12 cellular contexts compared by ENCODE assay signal in the genomic region with DNA sequence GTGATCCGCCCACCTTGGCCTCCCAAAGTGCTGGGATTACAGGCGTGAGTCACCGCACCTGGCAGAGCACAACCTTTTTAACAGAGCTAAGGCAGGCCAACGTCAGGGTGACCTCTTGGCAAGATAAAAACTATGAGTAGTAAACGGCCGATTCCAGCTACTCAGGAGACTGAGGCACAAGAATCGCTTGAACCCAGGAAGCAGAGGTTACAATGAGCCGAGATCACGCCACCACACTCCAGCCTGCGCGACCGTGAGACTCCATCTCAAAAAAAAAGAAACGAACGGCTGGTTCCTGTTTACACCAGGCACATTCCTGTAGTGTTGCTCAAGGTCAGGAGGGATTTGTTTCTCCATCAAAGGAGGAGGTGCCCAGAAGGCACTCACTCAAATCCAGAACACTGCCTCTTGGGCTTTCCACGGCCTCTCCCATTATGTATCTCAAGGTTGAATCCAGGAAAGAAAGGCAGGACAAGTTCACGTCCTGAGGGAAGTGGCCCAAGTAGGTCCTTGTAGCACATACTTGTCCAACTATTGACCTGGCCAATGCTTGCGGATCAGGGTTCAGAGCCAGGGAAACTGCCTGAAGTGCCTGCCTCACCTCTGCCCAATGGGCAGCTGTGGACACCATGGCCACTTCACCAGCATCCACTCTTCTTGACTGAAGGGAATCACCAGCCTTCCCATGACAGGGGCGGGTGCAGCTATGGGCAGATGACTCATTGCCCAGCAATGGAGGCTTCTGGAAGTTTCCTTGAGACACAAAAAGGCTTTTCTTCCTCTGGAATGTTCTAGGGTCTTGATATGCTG. TPM values are rescaled to one million over a fixed set of nuclear protein-coding genes. Genes with fewer than 3 reads are reported as not detected.
DNase-seq lines count a peak whose midpoint lies in the region; ATAC-seq and TF ChIP-seq lines count a peak whose summit lies in the region.
"Had no signal": no experiment of that assay in that cellular context is flagged by ENCODE, and none has a peak within 500 bp of the region (broad histone marks: within the 10 kb centered on the region; RNA-seq: fewer than 3 reads in every experiment).

No MANE protein-coding gene starts in this region.

- in situ Hi-C loops in brain microvascular endothelial cell (cut with HindIII; ENCODE audit: low pct_ligation_motif_present, low sequenced_read_pairs) = no loop called here

- H3K27me3 ChIP-seq in brain microvascular endothelial cell (replicated peaks) = no peaks in the 10 kb centered on the region

- H3K4me3 ChIP-seq in brain microvascular endothelial cell (ENCODE audit: low read depth, low read length) (no peak overlapping the region), skin epidermis (no peak overlapping the region)
- H3K4me3 ChIP-seq: SK-N-MC had no signal

- intact Hi-C loops in left ventricle myocardium superior (cut with micrococcal nuclease) = no loop called here

- no peak for TF ChIP-seq CTCF in brain microvascular endothelial cell (IDR thresholded peaks at IDR 0.05; ENCODE audit: low read depth, low read length, missing control alignments)

- H3K27ac ChIP-seq in brain microvascular endothelial cell (peak overlapping the region; percentile 77), skin epidermis (peak overlapping the region in 18 of 21 experiments; percentile 6 to 83 (median 52))
- H3K27ac ChIP-seq: SK-N-MC had no signal

- ATAC-seq in left ventricle myocardium superior (peak; percentile 48), HG03045 (IDR thresholded peaks at IDR 0.05; ENCODE audit: unreplicated experiment) (no peak), HG03354 (IDR thresholded peaks at IDR 0.05; ENCODE audit: poor library complexity, severe bottlenecking, unreplicated experiment) (no peak), GM21723 (IDR thresholded peaks at IDR 0.05; ENCODE audit: unreplicated experiment) (no peak)
- ATAC-seq: naive thymus-derived CD8-positive, alpha-beta T cell had no signal

- DNase-seq in EL (peak; percentile 62), brain microvascular endothelial cell (peak; percentile 68), left ventricle myocardium superior (no peak), NCI-H524 (lab: John Stamatoyannopoulos, UW) (no peak)
- DNase-seq: activated T-cell treated with anti-CD3 and anti-CD28 coated beads, Interleukin-2, amount 50 U/mL, for 1 hour; naive thymus-derived CD8-positive, alpha-beta T cell; NCI-H1092 treated with DMSO at 0.1 percent for 48 hours had no signal

- H3K36me3 ChIP-seq in brain microvascular endothelial cell (replicated peaks) = peaks cover 43% of the 10 kb centered on the region

RNA-seq across cellular contexts. Expression of gene KNOP1, which starts 13.5 kb away (rescaled TPM):
- total RNA-seq in left ventricle myocardium superior = 9.0 TPM

RNA-seq across cellular contexts. Expression of gene IQCK, which starts 13.5 kb away (rescaled TPM):
- total RNA-seq in left ventricle myocardium superior = 6.5 TPM

Comparison
In these comparisons a context has a peak if more than half of its experiments do, and no peak if none do; other contexts are left out.
1. DNase-seq: peak in EL (single experiment) and brain microvascular endothelial cell (single experiment); none in left ventricle myocardium superior (single experiment) and NCI-H524 (0 of 2).